13 cellular contexts compared by ENCODE assay signal in genomic region chr1:16254263-16254948, GRCh38. TPM values are rescaled to one million over a fixed set of nuclear protein-coding genes. Genes with fewer than 3 reads are reported as not detected.
A peak's percentile ranks its signal among the peaks of the same experiment; 100 is the strongest.
DNase-seq lines count a peak whose midpoint lies in the region; ATAC-seq, FAIRE-seq and TF ChIP-seq lines count a peak whose summit lies in the region.
"Had no signal": no experiment of that assay in that cellular context is flagged by ENCODE, and none has a peak within 500 bp of the region (broad histone marks: within the 10 kb centered on the region; RNA-seq: fewer than 3 reads in every experiment).

No MANE protein-coding gene starts in this region.

- no peak overlapping the region for H3K4me3 ChIP-seq in right cardiac atrium (ENCODE audit: low read length)
- H3K4me3 ChIP-seq in smooth muscle cell = no peak overlapping the region
- H3K4me3 ChIP-seq: cardiac muscle cell had no signal

- ATAC-seq in activated naive CD8-positive, alpha-beta T cell treated with anti-CD3 and anti-CD28 coated beads, Interleukin-2, amount 50 U/mL, for 24 hours = no peak
- ATAC-seq in right cardiac atrium (peak; percentile 69 to 73), HG02759 (IDR thresholded peaks at IDR 0.05; ENCODE audit: unreplicated experiment) (no peak)

- H3K9me3 Mint-ChIP-seq in activated naive CD8-positive, alpha-beta T cell treated with anti-CD3 and anti-CD28 coated beads, Interleukin-2, amount 50 U/mL, for 24 hours = no peaks in the 10 kb centered on the region

- no peaks in the 10 kb centered on the region for H3K27me3 Mint-ChIP-seq in activated naive CD8-positive, alpha-beta T cell treated with anti-CD3 and anti-CD28 coated beads, Interleukin-2, amount 50 U/mL, for 24 hours

- H3K36me3 Mint-ChIP-seq in activated naive CD8-positive, alpha-beta T cell treated with anti-CD3 and anti-CD28 coated beads, Interleukin-2, amount 50 U/mL, for 24 hours (ENCODE audit: low read depth) = peaks cover 3% of the 10 kb centered on the region

- intact Hi-C loops in right cardiac atrium (cut with DNase I) = loop anchor here in 2 of 4 donors (5.0 to 10.0 kb wide), 2 partner anchors 98 to 100 kb away; partner anchors contain the start of gene FBXO42 (in 2 of the 2)

- peaks cover 71% of the 10 kb centered on the region for H4K20me1 ChIP-seq in smooth muscle cell (ENCODE audit: low read depth)

- H3K4me3 Mint-ChIP-seq in activated naive CD8-positive, alpha-beta T cell treated with anti-CD3 and anti-CD28 coated beads, Interleukin-2, amount 50 U/mL, for 24 hours = no peak overlapping the region

- H3K27ac ChIP-seq in 22Rv1 (peak overlapping the region; percentile 42; the same call in 1 of the 2 replicates), right cardiac atrium (ENCODE audit: low read length) (peak overlapping the region; percentile 61), smooth muscle cell (ENCODE audit: low read depth) (no peak overlapping the region)
- H3K27ac ChIP-seq: cardiac muscle cell, neutrophil, RWPE1, WERI-Rb-1 had no signal

- no peaks in the 10 kb centered on the region for H3K79me2 ChIP-seq in smooth muscle cell (ENCODE audit: low read depth)

- H3K4me1 ChIP-seq in right cardiac atrium (ENCODE audit: control insufficient read depth, insufficient read depth, low read length) (peaks cover 11% of the 10 kb centered on the region), smooth muscle cell (ENCODE audit: low read depth) (no peaks in the 10 kb centered on the region)

- peaks cover 9% of the 10 kb centered on the region for H3K36me3 ChIP-seq in smooth muscle cell (ENCODE audit: low read depth)

- peak overlapping the region; percentile 16 for H3K27ac Mint-ChIP-seq in activated naive CD8-positive, alpha-beta T cell treated with anti-CD3 and anti-CD28 coated beads, Interleukin-2, amount 50 U/mL, for 24 hours

- H3K9ac ChIP-seq in smooth muscle cell (ENCODE audit: low read depth) = no peak overlapping the region

- no peak for TF ChIP-seq CTCF in 22Rv1 (IDR thresholded peaks at IDR 0.05)
- no peak for TF ChIP-seq CTCF in smooth muscle cell (IDR thresholded peaks at IDR 0.05; ENCODE audit: borderline replicate concordance, insufficient read depth, poor library complexity, severe bottlenecking)

- DNase-seq in GM19239 (ENCODE audit: insufficient read length, low spot score) (no peak), right cardiac atrium (no peak), NCI-H2029 (lab: John Stamatoyannopoulos, UW) (no peak), smooth muscle cell (lab: John Stamatoyannopoulos, UW; ENCODE audit: unreplicated experiment) (no peak), SHP77 treated with DMSO at 0.1 percent for 48 hours (lab: John Stamatoyannopoulos, UW) (no peak)
- DNase-seq in activated naive CD8-positive, alpha-beta T cell treated with anti-CD3 and anti-CD28 coated beads, Interleukin-2, amount 50 U/mL, for 24 hours = no peak
- DNase-seq: NCI-H446 treated with DMSO at 0.1 percent for 48 hours, WERI-Rb-1 had no signal

- peaks cover 5% of the 10 kb centered on the region for H3F3A ChIP-seq in smooth muscle cell (ENCODE audit: low read depth)

- H3K4me1 Mint-ChIP-seq in activated naive CD8-positive, alpha-beta T cell treated with anti-CD3 and anti-CD28 coated beads, Interleukin-2, amount 50 U/mL, for 24 hours = peaks cover 8% of the 10 kb centered on the region

- peak; percentile 23 for FAIRE-seq in GM19239 (lab: Jason Lieb, UNC)

- H3K9me3 ChIP-seq in right cardiac atrium (ENCODE audit: control insufficient read depth, low read length) (no peaks in the 10 kb centered on the region), smooth muscle cell (replicated peaks; ENCODE audit: low read depth) (no peaks in the 10 kb centered on the region)
- H3K9me3 ChIP-seq: neutrophil had no signal

- 40% methylated on average over 4 of the region's 4 CpGs for WGBS in right cardiac atrium
- 90% methylated on average over 4 of the region's 4 CpGs for WGBS in smooth muscle cell (ENCODE audit: low lambda C conversion rate)

- no peaks in the 10 kb centered on the region for H3K27me3 ChIP-seq in right cardiac atrium (ENCODE audit: control insufficient read depth, insufficient read depth)
- H3K27me3 ChIP-seq in smooth muscle cell (ENCODE audit: low read depth) = no peaks in the 10 kb centered on the region
- H3K27me3 ChIP-seq: cardiac muscle cell, neutrophil had no signal

- H3K4me2 ChIP-seq in smooth muscle cell = no peak overlapping the region

- no peak overlapping the region for H2AFZ ChIP-seq in smooth muscle cell (ENCODE audit: low read depth)

RNA-seq across cellular contexts. Expression of gene CPLANE2, which starts 17.4 kb away (rescaled TPM):
- total RNA-seq in right cardiac atrium (10 to 100 TPM in 1 of 4 donors, 1 to 10 TPM in 3; 4.0 to 11.9 (median 5.0) TPM), smooth muscle cell (1.9 and 2.2 TPM in 2 replicates)
- polyA plus RNA-seq in right cardiac atrium (9.3 TPM), smooth muscle cell (2.5 and 3.3 TPM in 2 replicates)

RNA-seq across cellular contexts. Expression of gene ARHGEF19, which starts 42.0 kb away (rescaled TPM):
- total RNA-seq in right cardiac atrium = 1 to 10 TPM; 2.2 to 4.3 (median 3.2) TPM
- 2.7 TPM for polyA plus RNA-seq in right cardiac atrium
- total RNA-seq in smooth muscle cell = 24.9 and 32.1 TPM in 2 replicates
- 45.9 and 52.1 TPM in 2 replicates for polyA plus RNA-seq in smooth muscle cell

Comparison
In these comparisons a context has a peak if more than half of its experiments do, and no peak if none do; other contexts are left out.
1. ATAC-seq: peak in right cardiac atrium (2 of 2); none in activated naive CD8-positive, alpha-beta T cell treated with anti-CD3 and anti-CD28 coated beads, Interleukin-2, amount 50 U/mL, for 24 hours (single experiment) and HG02759 (single experiment).